In genomic region chr14:99251721-99252120, GRCh38 we compare ENCODE assay signal across 17 cellular contexts. TPM values are rescaled to one million over a fixed set of nuclear protein-coding genes. Genes with fewer than 3 reads are reported as not detected.
DNase-seq lines count a peak whose midpoint lies in the region; ATAC-seq and TF ChIP-seq lines count a peak whose summit lies in the region.
"Had no signal": no experiment of that assay in that cellular context is flagged by ENCODE, and none has a peak within 500 bp of the region (broad histone marks: within the 10 kb centered on the region; RNA-seq: fewer than 3 reads in every experiment).

No MANE protein-coding gene starts in this region.

- H3K27ac Mint-ChIP-seq in stimulated activated naive CD8-positive, alpha-beta T cell treated with anti-CD3 and anti-CD28 coated beads, Interleukin-15, Interleukin-2, amounts not matched to agents 100 ng/mL and 50 ng/mL, for 24 hours = peak overlapping the region; percentile 96
- H3K27ac Mint-ChIP-seq in activated CD8-positive, alpha-beta T cell treated with anti-CD3 and anti-CD28 coated beads for 36 hours = peak overlapping the region; percentile 95
- peak overlapping the region; percentile 97 for H3K27ac Mint-ChIP-seq in central memory CD8-positive, alpha-beta T cell (ENCODE audit: low read depth)
- H3K27ac Mint-ChIP-seq: progenitor cell of endocrine pancreas had no signal

- no peak for ATAC-seq in stimulated activated naive CD8-positive, alpha-beta T cell treated with anti-CD3 and anti-CD28 coated beads, Interleukin-15, Interleukin-2, amounts not matched to agents 100 U/mL and 50 U/mL, for 24 hours
- no peak for ATAC-seq in activated CD8-positive, alpha-beta T cell treated with anti-CD3 and anti-CD28 coated beads for 36 hours
- no peak for ATAC-seq in central memory CD8-positive, alpha-beta T cell (replicated peaks; ENCODE audit: extremely low read depth, poor library complexity, severe bottlenecking)
- ATAC-seq in HG03159 (IDR thresholded peaks at IDR 0.05; ENCODE audit: unreplicated experiment) = no peak

- H3K9me3 Mint-ChIP-seq in stimulated activated naive CD8-positive, alpha-beta T cell treated with anti-CD3 and anti-CD28 coated beads, Interleukin-15, Interleukin-2, amounts not matched to agents 100 ng/mL and 50 ng/mL, for 24 hours = no peaks in the 10 kb centered on the region
- no peaks in the 10 kb centered on the region for H3K9me3 Mint-ChIP-seq in activated CD8-positive, alpha-beta T cell treated with anti-CD3 and anti-CD28 coated beads for 36 hours
- H3K9me3 Mint-ChIP-seq in central memory CD8-positive, alpha-beta T cell = no peaks in the 10 kb centered on the region

- peaks cover 41% of the 10 kb centered on the region for H3K36me3 Mint-ChIP-seq in stimulated activated naive CD8-positive, alpha-beta T cell treated with anti-CD3 and anti-CD28 coated beads, Interleukin-15, Interleukin-2, amounts not matched to agents 100 ng/mL and 50 ng/mL, for 24 hours (ENCODE audit: low read depth)
- peaks cover 79% of the 10 kb centered on the region for H3K36me3 Mint-ChIP-seq in activated CD8-positive, alpha-beta T cell treated with anti-CD3 and anti-CD28 coated beads for 36 hours (ENCODE audit: low read depth)
- H3K36me3 Mint-ChIP-seq in central memory CD8-positive, alpha-beta T cell (ENCODE audit: insufficient read depth) = peaks cover 80% of the 10 kb centered on the region

- intact Hi-C loops in activated CD8-positive, alpha-beta T cell treated with anti-CD3 and anti-CD28 coated beads for 36 hours (cut with micrococcal nuclease) = no loop called here

- no peak for DNase-seq in stimulated activated naive CD8-positive, alpha-beta T cell treated with anti-CD3 and anti-CD28 coated beads, Interleukin-15, Interleukin-2, amounts not matched to agents 100 U/mL and 50 U/mL, for 24 hours
- DNase-seq in activated CD8-positive, alpha-beta T cell treated with anti-CD3 and anti-CD28 coated beads for 36 hours = no peak
- DNase-seq in central memory CD8-positive, alpha-beta T cell (ENCODE audit: low spot score in 2 of 2) = no peak
- no peak for DNase-seq in COR-L47 (lab: John Stamatoyannopoulos, UW)
- no peak for DNase-seq in LoVo (ENCODE audit: low spot score)
- DNase-seq: brain microvascular endothelial cell; Calu3; effector CD8-positive, alpha-beta T cell; islet precursor cell; Karpas-422; NCI-H187; NCI-H345; NCI-H774; testis had no signal

- peaks cover 100% of the 10 kb centered on the region for H3K4me1 Mint-ChIP-seq in stimulated activated naive CD8-positive, alpha-beta T cell treated with anti-CD3 and anti-CD28 coated beads, Interleukin-15, Interleukin-2, amounts not matched to agents 100 ng/mL and 50 ng/mL, for 24 hours (ENCODE audit: low read depth)
- H3K4me1 Mint-ChIP-seq in activated CD8-positive, alpha-beta T cell treated with anti-CD3 and anti-CD28 coated beads for 36 hours (ENCODE audit: low read depth) = peaks cover 91% of the 10 kb centered on the region
- H3K4me1 Mint-ChIP-seq in central memory CD8-positive, alpha-beta T cell = peaks cover 87% of the 10 kb centered on the region

- peak overlapping the region; percentile 26 for H3K4me3 Mint-ChIP-seq in stimulated activated naive CD8-positive, alpha-beta T cell treated with anti-CD3 and anti-CD28 coated beads, Interleukin-15, Interleukin-2, amounts not matched to agents 100 ng/mL and 50 ng/mL, for 24 hours
- H3K4me3 Mint-ChIP-seq in activated CD8-positive, alpha-beta T cell treated with anti-CD3 and anti-CD28 coated beads for 36 hours = peak overlapping the region; percentile 57
- peak overlapping the region; percentile 84 for H3K4me3 Mint-ChIP-seq in central memory CD8-positive, alpha-beta T cell

- no peaks in the 10 kb centered on the region for H3K27me3 Mint-ChIP-seq in stimulated activated naive CD8-positive, alpha-beta T cell treated with anti-CD3 and anti-CD28 coated beads, Interleukin-15, Interleukin-2, amounts not matched to agents 100 ng/mL and 50 ng/mL, for 24 hours
- H3K27me3 Mint-ChIP-seq in activated CD8-positive, alpha-beta T cell treated with anti-CD3 and anti-CD28 coated beads for 36 hours = no peaks in the 10 kb centered on the region
- no peaks in the 10 kb centered on the region for H3K27me3 Mint-ChIP-seq in central memory CD8-positive, alpha-beta T cell

- CTCF ChIA-PET in activated CD8-positive, alpha-beta T cell treated with anti-CD3 and anti-CD28 coated beads for 36 hours (lab: Charles Lee) = interaction anchor here (0.8 to 1.2 kb wide), 4 partner anchors 9 to 60 kb away, joined by 3 to 4 read pairs (median 3); no protein-coding TSS in a partner anchor

- POLR2A ChIA-PET in activated CD8-positive, alpha-beta T cell treated with anti-CD3 and anti-CD28 coated beads for 36 hours (lab: Charles Lee) = interaction anchor here (0.6 to 7.9 kb wide), 6 partner anchors 10 to 63 kb away, joined by 3 to 131 read pairs (median 51); no protein-coding TSS in a partner anchor

- TF ChIP-seq CTCF in activated CD8-positive, alpha-beta T cell treated with anti-CD3 and anti-CD28 coated beads for 36 hours (IDR thresholded peaks at IDR 0.05) = no peak

RNA-seq across cellular contexts. Expression of gene BCL11B, which starts 20.3 kb away (rescaled TPM):
- 10 to 100 TPM; 48.5 to 53.0 TPM for total RNA-seq in activated CD8-positive, alpha-beta T cell treated with anti-CD3 and anti-CD28 coated beads for 36 hours

Comparison
In these comparisons a context has a peak if more than half of its experiments do, and no peak if none do; other contexts are left out.
1. H3K4me3 Mint-ChIP-seq: peak in every context shown above with its lines; median percentile 84 in central memory CD8-positive, alpha-beta T cell; 57 in activated CD8-positive, alpha-beta T cell treated with anti-CD3 and anti-CD28 coated beads for 36 hours; 26 in stimulated activated naive CD8-positive, alpha-beta T cell treated with anti-CD3 and anti-CD28 coated beads, Interleukin-15, Interleukin-2, amounts not matched to agents 100 ng/mL and 50 ng/mL, for 24 hours.